In the genomic region with DNA sequence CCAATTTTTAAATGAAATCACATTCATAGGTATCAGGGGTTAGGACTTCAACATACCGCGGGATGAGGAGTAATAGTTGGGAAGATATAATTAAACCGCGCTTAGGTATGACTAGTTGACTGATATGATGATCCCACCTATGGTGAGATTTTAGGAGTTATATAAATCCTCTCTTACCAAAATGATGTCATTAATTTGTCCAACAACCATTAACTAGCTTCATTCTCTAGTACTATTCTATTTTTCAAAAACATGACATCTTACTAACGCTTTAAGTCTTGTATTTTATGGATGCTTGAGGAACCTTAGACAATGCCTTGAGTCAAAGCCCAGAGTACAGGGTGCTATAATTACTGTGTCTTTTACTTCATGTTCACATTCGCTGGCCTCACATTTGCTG, we compare ENCODE assay signal across 2 cellular contexts.
TF ChIP-seq lines count a peak whose summit lies in the region.

No MANE protein-coding gene starts in this region.

TF ChIP-seq in HepG2, 621 proteins besides CTCF, POLR2A, EP300 and RAD21 (continued from another document):
- TF ChIP-seq KLF15 (CRISPR knock-in tag; IDR thresholded peaks at IDR 0.05; ENCODE audit: borderline replicate concordance) (no peak), ZFY (CRISPR knock-in tag; IDR thresholded peaks at IDR 0.05) (no peak)
- TF ChIP-seq, protein P1, sequence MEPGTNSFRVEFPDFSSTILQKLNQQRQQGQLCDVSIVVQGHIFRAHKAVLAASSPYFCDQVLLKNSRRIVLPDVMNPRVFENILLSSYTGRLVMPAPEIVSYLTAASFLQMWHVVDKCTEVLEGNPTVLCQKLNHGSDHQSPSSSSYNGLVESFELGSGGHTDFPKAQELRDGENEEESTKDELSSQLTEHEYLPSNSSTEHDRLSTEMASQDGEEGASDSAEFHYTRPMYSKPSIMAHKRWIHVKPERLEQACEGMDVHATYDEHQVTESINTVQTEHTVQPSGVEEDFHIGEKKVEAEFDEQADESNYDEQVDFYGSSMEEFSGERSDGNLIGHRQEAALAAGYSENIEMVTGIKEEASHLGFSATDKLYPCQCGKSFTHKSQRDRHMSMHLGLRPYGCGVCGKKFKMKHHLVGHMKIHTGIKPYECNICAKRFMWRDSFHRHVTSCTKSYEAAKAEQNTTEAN (CRISPR knock-in tag; conservative IDR thresholded peaks at IDR 0.05) = no peak
- TF ChIP-seq, protein P2, sequence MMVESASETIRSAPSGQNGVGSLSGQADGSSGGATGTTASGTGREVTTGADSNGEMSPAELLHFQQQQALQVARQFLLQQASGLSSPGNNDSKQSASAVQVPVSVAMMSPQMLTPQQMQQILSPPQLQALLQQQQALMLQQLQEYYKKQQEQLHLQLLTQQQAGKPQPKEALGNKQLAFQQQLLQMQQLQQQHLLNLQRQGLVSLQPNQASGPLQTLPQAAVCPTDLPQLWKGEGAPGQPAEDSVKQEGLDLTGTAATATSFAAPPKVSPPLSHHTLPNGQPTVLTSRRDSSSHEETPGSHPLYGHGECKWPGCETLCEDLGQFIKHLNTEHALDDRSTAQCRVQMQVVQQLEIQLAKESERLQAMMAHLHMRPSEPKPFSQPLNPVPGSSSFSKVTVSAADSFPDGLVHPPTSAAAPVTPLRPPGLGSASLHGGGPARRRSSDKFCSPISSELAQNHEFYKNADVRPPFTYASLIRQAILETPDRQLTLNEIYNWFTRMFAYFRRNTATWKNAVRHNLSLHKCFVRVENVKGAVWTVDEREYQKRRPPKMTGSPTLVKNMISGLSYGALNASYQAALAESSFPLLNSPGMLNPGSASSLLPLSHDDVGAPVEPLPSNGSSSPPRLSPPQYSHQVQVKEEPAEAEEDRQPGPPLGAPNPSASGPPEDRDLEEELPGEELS (CRISPR knock-in tag; IDR thresholded peaks at IDR 0.05) = no peak

TF ChIP-seq in HEK293, 187 proteins besides CTCF, POLR2A, EP300 and RAD21 (continued from another document):
- TF ChIP-seq, protein P3, sequence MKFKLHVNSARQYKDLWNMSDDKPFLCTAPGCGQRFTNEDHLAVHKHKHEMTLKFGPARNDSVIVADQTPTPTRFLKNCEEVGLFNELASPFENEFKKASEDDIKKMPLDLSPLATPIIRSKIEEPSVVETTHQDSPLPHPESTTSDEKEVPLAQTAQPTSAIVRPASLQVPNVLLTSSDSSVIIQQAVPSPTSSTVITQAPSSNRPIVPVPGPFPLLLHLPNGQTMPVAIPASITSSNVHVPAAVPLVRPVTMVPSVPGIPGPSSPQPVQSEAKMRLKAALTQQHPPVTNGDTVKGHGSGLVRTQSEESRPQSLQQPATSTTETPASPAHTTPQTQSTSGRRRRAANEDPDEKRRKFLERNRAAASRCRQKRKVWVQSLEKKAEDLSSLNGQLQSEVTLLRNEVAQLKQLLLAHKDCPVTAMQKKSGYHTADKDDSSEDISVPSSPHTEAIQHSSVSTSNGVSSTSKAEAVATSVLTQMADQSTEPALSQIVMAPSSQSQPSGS (tag by site-specific recombination; IDR thresholded peaks at IDR 0.05; ENCODE audit: low read depth) = peak; percentile 65; the same call in 1 of the 2 replicates
